ENCODE assay signal across 8 cellular contexts in the genomic region with DNA sequence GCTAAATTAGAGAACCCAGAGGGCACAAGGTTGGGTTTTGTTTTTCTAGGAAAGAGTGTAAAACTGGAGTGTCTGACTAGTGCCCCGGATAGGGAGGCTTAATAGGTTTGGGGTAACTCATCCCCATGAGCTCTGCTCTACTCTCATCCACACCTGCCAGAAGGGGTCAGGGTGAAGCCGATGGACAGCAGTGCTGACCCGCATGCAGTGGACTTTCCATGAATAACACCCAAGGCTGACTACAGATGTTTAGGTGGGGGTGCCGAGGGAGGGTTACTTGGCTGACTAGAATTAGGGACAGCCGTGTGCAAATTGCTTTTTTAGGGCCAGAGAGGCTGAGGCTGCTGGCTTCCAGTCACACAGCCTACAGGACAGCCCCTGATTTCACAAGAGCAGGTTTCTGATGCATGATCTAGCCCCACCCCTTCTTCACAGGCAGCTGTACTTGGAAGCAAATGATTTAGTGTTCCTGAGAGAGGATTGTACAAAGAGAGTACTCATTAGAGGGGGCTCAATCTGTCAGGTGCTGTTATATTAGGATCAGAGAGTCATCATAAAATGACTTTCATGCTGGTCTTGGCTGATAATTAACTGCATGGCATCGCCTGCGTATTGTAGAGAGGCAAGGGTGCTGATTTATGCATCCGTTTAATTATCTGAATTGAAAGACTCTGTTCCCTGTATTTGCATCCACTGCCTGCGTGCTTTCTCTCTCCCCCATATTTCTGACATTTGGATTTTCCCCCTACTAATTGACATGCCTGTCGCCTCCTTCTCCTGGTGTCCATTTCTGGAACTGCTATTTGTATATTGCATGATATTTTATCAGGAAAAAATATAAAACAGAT. TPM values are rescaled to one million over a fixed set of nuclear protein-coding genes. Genes with fewer than 3 reads are reported as not detected.
DNase-seq lines count a peak whose midpoint lies in the region; ATAC-seq, FAIRE-seq and TF ChIP-seq lines count a peak whose summit lies in the region.

No MANE protein-coding gene starts in this region.

- H3K4me3 ChIP-seq in epithelial cell of proximal tubule (ENCODE audit: low read depth, low read length) (no peak overlapping the region), neural progenitor cell (no peak overlapping the region), WERI-Rb-1 (ENCODE audit: low read depth, low read length) (no peak overlapping the region)

- no peaks in the 10 kb centered on the region for H3K79me2 ChIP-seq in neural progenitor cell (ENCODE audit: low read depth)

- H3K9me3 ChIP-seq in neural progenitor cell (ENCODE audit: low read depth), result no peaks in the 10 kb centered on the region
- no peaks in the 10 kb centered on the region for H3K9me3 ChIP-seq in WERI-Rb-1 (ENCODE audit: severe bottlenecking)

- no peaks in the 10 kb centered on the region for H3K36me3 Mint-ChIP-seq in neural progenitor cell
- no peaks in the 10 kb centered on the region for H3K36me3 Mint-ChIP-seq in activated CD8-positive, alpha-beta T cell treated with anti-CD3 and anti-CD28 coated beads, Interleukin-2, amount 10 ng/mL, durations not matched to agents 7 days and 5 days (ENCODE audit: low read depth)

- CTCF ChIA-PET in activated CD8-positive, alpha-beta T cell treated with anti-CD3 and anti-CD28 coated beads, Interleukin-2, amount 10 ng/mL, durations not matched to agents 7 days and 5 days (lab: Charles Lee), result interaction anchor here (1.3 kb wide), 1 partner anchor 11 kb away, joined by 3 read pairs; no protein-coding TSS in a partner anchor

- FAIRE-seq in RCC 7860 (lab: Jason Lieb, UNC), result no peak

- H3K27ac Mint-ChIP-seq in neural progenitor cell, result no peak overlapping the region
- no peak overlapping the region for H3K27ac Mint-ChIP-seq in activated CD8-positive, alpha-beta T cell treated with anti-CD3 and anti-CD28 coated beads, Interleukin-2, amount 10 ng/mL, durations not matched to agents 7 days and 5 days

- H3K4me3 Mint-ChIP-seq in neural progenitor cell, result no peak overlapping the region
- no peak overlapping the region for H3K4me3 Mint-ChIP-seq in activated CD8-positive, alpha-beta T cell treated with anti-CD3 and anti-CD28 coated beads, Interleukin-2, amount 10 ng/mL, durations not matched to agents 7 days and 5 days

- H3K9me3 Mint-ChIP-seq in neural progenitor cell, result no peaks in the 10 kb centered on the region
- H3K9me3 Mint-ChIP-seq in activated CD8-positive, alpha-beta T cell treated with anti-CD3 and anti-CD28 coated beads, Interleukin-2, amount 10 ng/mL, durations not matched to agents 7 days and 5 days (ENCODE audit: insufficient read depth), result no peaks in the 10 kb centered on the region

- H3K9ac ChIP-seq in neural progenitor cell, result no peak overlapping the region

- H3K4me1 ChIP-seq in neural progenitor cell, result no peaks in the 10 kb centered on the region

- POLR2A ChIA-PET in activated CD8-positive, alpha-beta T cell treated with anti-CD3 and anti-CD28 coated beads, Interleukin-2, amount 10 ng/mL, durations not matched to agents 7 days and 5 days (lab: Charles Lee), result no interaction called here

- H3K27me3 Mint-ChIP-seq in neural progenitor cell (ENCODE audit: insufficient read depth, low read depth), result peaks cover 3% of the 10 kb centered on the region
- H3K27me3 Mint-ChIP-seq in activated CD8-positive, alpha-beta T cell treated with anti-CD3 and anti-CD28 coated beads, Interleukin-2, amount 10 ng/mL, durations not matched to agents 7 days and 5 days (ENCODE audit: low read depth), result peaks cover 19% of the 10 kb centered on the region

- no peak overlapping the region for H3K4me2 ChIP-seq in neural progenitor cell

- no peaks in the 10 kb centered on the region for H3F3A ChIP-seq in neural progenitor cell (ENCODE audit: low read depth)

- peak; percentile 56 for TF ChIP-seq CTCF in epithelial cell of proximal tubule (conservative IDR thresholded peaks at IDR 0.05; ENCODE audit: low read depth, low read length)
- TF ChIP-seq CTCF in neural progenitor cell (IDR thresholded peaks at IDR 0.05), result peak; percentile 39
- TF ChIP-seq CTCF in WERI-Rb-1 (IDR thresholded peaks at IDR 0.05; ENCODE audit: low read depth, low read length), result no peak

- H3K36me3 ChIP-seq in neural progenitor cell (no peaks in the 10 kb centered on the region), WERI-Rb-1 (no peaks in the 10 kb centered on the region)

- H3K27ac ChIP-seq in neural progenitor cell (no peak overlapping the region), WERI-Rb-1 (no peak overlapping the region)

- no peak for ATAC-seq in activated CD8-positive, alpha-beta T cell treated with anti-CD3 and anti-CD28 coated beads, Interleukin-2, amount 10 ng/mL, durations not matched to agents 7 days and 5 days

- no peak overlapping the region for H2AFZ ChIP-seq in neural progenitor cell (replicated peaks)

- H3K27me3 ChIP-seq in neural progenitor cell (peaks cover 16% of the 10 kb centered on the region), WERI-Rb-1 (ENCODE audit: insufficient read depth, low read depth, severe bottlenecking) (peaks cover 81% of the 10 kb centered on the region)

- H3K4me1 Mint-ChIP-seq in neural progenitor cell, result no peaks in the 10 kb centered on the region
- H3K4me1 Mint-ChIP-seq in activated CD8-positive, alpha-beta T cell treated with anti-CD3 and anti-CD28 coated beads, Interleukin-2, amount 10 ng/mL, durations not matched to agents 7 days and 5 days (ENCODE audit: low read depth), result no peaks in the 10 kb centered on the region

- peak; percentile 42 for DNase-seq in ELR (ENCODE audit: low read depth)
- DNase-seq in NOMO-1 (lab: John Stamatoyannopoulos, UW; ENCODE audit: unreplicated experiment in 2 of 2), result peak; percentile 63 to 66
- no peak for DNase-seq in epithelial cell of proximal tubule (ENCODE audit: low read depth)
- DNase-seq in neural progenitor cell (ENCODE audit: low spot score), result peak; percentile 24
- DNase-seq in activated CD8-positive, alpha-beta T cell treated with anti-CD3 and anti-CD28 coated beads, Interleukin-2, amount 10 ng/mL, durations not matched to agents 7 days and 5 days, result no peak
- no peak for DNase-seq in WERI-Rb-1
- no peak for DNase-seq in RCC 7860 (ENCODE audit: low spot score)
- no peak for DNase-seq in NCI-H446 treated with DMSO at 0.1 percent for 48 hours (lab: John Stamatoyannopoulos, UW)

- H4K20me1 ChIP-seq in neural progenitor cell (ENCODE audit: low read depth), result no peaks in the 10 kb centered on the region

RNA-seq across cellular contexts. Expression of gene INHBA, which starts 9.5 kb away (rescaled TPM):
- 5.9 and 8.9 TPM in 2 replicates for total RNA-seq in epithelial cell of proximal tubule
- 0.09 TPM in 1 of 2 replicates, not detected in the other for total RNA-seq in neural progenitor cell (ENCODE audit: low replicate concordance)
- not detected for total RNA-seq in activated CD8-positive, alpha-beta T cell treated with anti-CD3 and anti-CD28 coated beads, Interleukin-2, amount 10 ng/mL, durations not matched to agents 7 days and 5 days

Comparison
In these comparisons a context has a peak if more than half of its experiments do, and no peak if none do; other contexts are left out.
1. DNase-seq: peak in ELR (single experiment), NOMO-1 (2 of 2) and neural progenitor cell (single experiment); none in epithelial cell of proximal tubule (single experiment), activated CD8-positive, alpha-beta T cell treated with anti-CD3 and anti-CD28 coated beads, Interleukin-2, amount 10 ng/mL, durations not matched to agents 7 days and 5 days (single experiment), WERI-Rb-1 (single experiment), RCC 7860 (single experiment) and NCI-H446 treated with DMSO at 0.1 percent for 48 hours (single experiment).